ENCODE assay signal across 25 cellular contexts in the genomic region with DNA sequence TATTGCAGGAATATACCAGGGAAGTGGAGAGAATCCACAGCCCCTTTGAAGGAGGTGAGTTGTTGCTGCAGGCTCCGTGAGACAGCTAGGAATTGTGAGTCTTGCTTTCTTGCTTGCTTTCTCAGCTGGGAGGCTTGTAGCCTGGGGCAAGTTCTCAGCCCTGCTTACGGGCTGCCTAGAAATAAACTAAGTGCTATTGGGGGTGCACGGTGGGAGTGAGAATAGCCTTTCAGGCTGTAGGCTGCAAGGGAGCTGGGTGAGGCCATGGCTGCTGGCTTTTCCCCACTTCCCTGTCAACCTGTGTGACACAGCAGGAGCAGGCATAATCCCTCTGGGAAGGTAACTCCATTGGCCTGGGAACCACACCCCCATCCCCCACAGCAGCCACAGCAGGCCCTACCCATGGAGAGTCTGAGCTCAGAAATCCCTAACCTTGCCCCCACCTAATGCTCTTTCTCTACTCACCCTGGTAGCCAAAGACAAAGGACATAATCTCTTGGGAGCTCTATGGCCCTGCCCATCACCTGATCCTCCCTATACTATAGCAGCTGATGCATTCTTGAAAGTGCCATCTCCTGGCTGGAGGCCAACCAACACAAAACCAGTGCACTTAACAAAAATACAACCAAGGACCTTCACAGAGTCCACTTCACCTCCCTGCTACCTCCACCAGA.
"Had no signal": no experiment of that assay in that cellular context is flagged by ENCODE, and none has a peak within 500 bp of the region (broad histone marks: within the 10 kb centered on the region; RNA-seq: fewer than 3 reads in every experiment).

No MANE protein-coding gene starts in this region.

- DNase-seq: activated CD4-positive, alpha-beta memory T cell treated with anti-CD3 and anti-CD28 coated beads, Interleukin-2, amount 10 ng/mL, durations not matched to agents 7 days and 5 days; activated CD4-positive, alpha-beta T cell treated with anti-CD3 and anti-CD28 coated beads, Interleukin-2, amount 10 ng/mL, durations not matched to agents 24 days and 14 days; activated effector memory CD4-positive, alpha-beta T cell treated with Interleukin-2 at 50 U/mL for 16 hours; activated naive CD4-positive, alpha-beta T cell treated with anti-CD3 and anti-CD28 coated beads for 36 hours; activated naive CD8-positive, alpha-beta T cell treated with anti-CD3 and anti-CD28 coated beads, Interleukin-2, amount 10 ng/mL, durations not matched to agents 7 days and 5 days; activated T-cell treated with anti-CD3 and anti-CD28 coated beads, Interleukin-2, amount 50 U/mL, for 72 hours; amniotic stem cell; effector memory CD4-positive, alpha-beta T cell; foreskin melanocyte; glutamatergic neuron; left cardiac atrium; nucleus accumbens; right cardiac atrium; stimulated activated CD4-positive, alpha-beta T cell treated with anti-CD3 and anti-CD28 coated beads, Interleukin-2, amount 100 ng/mL, for 24 hours; stomach; T1000; uterus had no signal

- ATAC-seq: activated T-cell treated with anti-CD3 and anti-CD28 coated beads, Interleukin-2, amount 50 U/mL, for 72 hours; esophagus mucosa; left cardiac atrium; natural killer cell treated with Interleukin-12 subunit alpha and Interleukin-12 subunit beta and Interleukin-15 and Interleukin-18, amount 100 ng/mL, for 72 hours; right cardiac atrium; stimulated activated effector memory CD8-positive, alpha-beta T cell treated with anti-CD3 and anti-CD28 coated beads, Interleukin-12 subunit alpha, Interleukin-12 subunit beta, amount 100 ng/mL, for 72 hours had no signal

- H3K9ac ChIP-seq: parathyroid adenoma had no signal

- H3K27ac ChIP-seq: breast epithelium, hepatocyte, parathyroid adenoma, stomach, suprapubic skin, tibial nerve, uterus had no signal

- H3K36me3 ChIP-seq: breast epithelium, stomach, suprapubic skin, tibial nerve, uterus had no signal

- H3K4me3 ChIP-seq: breast epithelium, hepatocyte, stomach, suprapubic skin, tibial nerve, uterus had no signal

- H2AFZ ChIP-seq: hepatocyte, parathyroid adenoma had no signal

- H3K4me2 ChIP-seq: hepatocyte had no signal

- H3K4me1 ChIP-seq: breast epithelium, parathyroid adenoma, stomach, suprapubic skin, tibial nerve, uterus had no signal

- H3K9me3 ChIP-seq: suprapubic skin, tibial nerve, uterus had no signal

- H3K27me3 ChIP-seq: breast epithelium, hepatocyte, stomach, suprapubic skin, tibial nerve, uterus had no signal

- H3K79me2 ChIP-seq: hepatocyte, parathyroid adenoma had no signal
